ENCODE assay signal across 1 cellular context in genomic region chr5:95925939-95926338, GRCh38.
TF ChIP-seq lines count a peak whose summit lies in the region.

No MANE protein-coding gene starts in this region.

TF ChIP-seq in GM12878, 131 proteins besides CTCF, POLR2A, EP300 and RAD21 (continued from another document):
- TF ChIP-seq ETV6 (conservative IDR thresholded peaks at IDR 0.05 in 1 of 2, IDR thresholded peaks at IDR 0.05 in 1 of 2; ENCODE audit: borderline replicate concordance in 1 of 2, low read depth in 1 of 2): peak in 1 of 2 experiments; percentile 82; a peak in 2 of 4 replicates
- TF ChIP-seq MXI1 (IDR thresholded peaks at IDR 0.05; ENCODE audit: low read depth, low read length): 0 out of 2 replicates have a peak, but pooled peaks have one; percentile 21
- no peak for TF ChIP-seq SUZ12 (IDR thresholded peaks at IDR 0.05; ENCODE audit: unreplicated experiment)
- peak; percentile 50; the same call in 1 of the 2 replicates for TF ChIP-seq JUND (IDR thresholded peaks at IDR 0.05; ENCODE audit: low read depth, low read length)
- 0 out of 2 replicates have a peak, but pooled peaks have one; percentile 20 for TF ChIP-seq IKZF1 (conservative IDR thresholded peaks at IDR 0.05)
- TF ChIP-seq RUNX3 (IDR thresholded peaks at IDR 0.05; ENCODE audit: low read length): peak; percentile 99
- peak; percentile 36; the same call in 1 of the 2 replicates for TF ChIP-seq TCF7 (IDR thresholded peaks at IDR 0.05; ENCODE audit: borderline replicate concordance)
- TF ChIP-seq MTA3 (IDR thresholded peaks at IDR 0.05; ENCODE audit: borderline replicate concordance, low read length): peak; percentile 97
- 0 out of 2 replicates have a peak, but pooled peaks have one; percentile 72 for TF ChIP-seq RCOR1 (conservative IDR thresholded peaks at IDR 0.05; ENCODE audit: low read depth, low read length)
- no peak for TF ChIP-seq RAD51 (IDR thresholded peaks at IDR 0.05)
- TF ChIP-seq SRF (IDR thresholded peaks at IDR 0.05; ENCODE audit: low read depth in 2 of 2, low read length in 2 of 2): no peak
- peak; percentile 88; the same call in 1 of the 2 replicates for TF ChIP-seq CREM (IDR thresholded peaks at IDR 0.05; ENCODE audit: low read depth)
